In the genomic region with DNA sequence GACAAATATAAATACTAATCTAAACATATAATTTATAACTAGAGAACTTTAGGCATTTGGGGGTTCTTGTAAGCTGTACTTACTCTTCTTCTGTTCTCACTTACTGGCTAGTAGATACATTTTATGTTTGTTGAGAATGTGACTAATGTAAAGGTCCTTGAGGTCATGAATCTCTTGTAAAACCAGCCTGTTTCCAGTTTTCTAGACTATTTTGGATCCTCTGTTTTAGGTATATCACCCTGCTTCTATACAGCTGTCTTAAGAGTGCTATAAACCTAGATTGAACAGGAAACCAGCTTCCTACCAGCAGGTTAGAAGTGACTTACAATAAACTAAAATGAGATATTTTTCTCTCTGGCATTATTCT, we compare ENCODE assay signal across 17 cellular contexts.
"Had no signal": no experiment of that assay in that cellular context is flagged by ENCODE, and none has a peak within 500 bp of the region (broad histone marks: within the 10 kb centered on the region; RNA-seq: fewer than 3 reads in every experiment).

No MANE protein-coding gene starts in this region.

- FAIRE-seq: kidney, urothelium cell line had no signal

- H3K4me3 ChIP-seq: ascending aorta, dorsolateral prefrontal cortex, hepatocyte, left lung, tibial artery had no signal

- ATAC-seq: activated T-helper 17 cell treated with anti-CD3 and anti-CD28 coated beads, Interleukin-2, amount 50 U/mL, for 72 hours; left lung; natural killer cell treated with Interleukin-12 subunit alpha and Interleukin-12 subunit beta and Interleukin-15 and Interleukin-18, amount 100 ng/mL, for 72 hours had no signal

- H3K79me2 ChIP-seq: hepatocyte had no signal

- H3K27ac ChIP-seq: ascending aorta, dorsolateral prefrontal cortex, left lung, tibial artery had no signal

- H2AFZ ChIP-seq: hepatocyte had no signal

- H3K9me3 ChIP-seq: ascending aorta, left lung, tibial artery had no signal

- H3K27me3 ChIP-seq: ascending aorta, hepatocyte, left lung, tibial artery had no signal

- H3K4me2 ChIP-seq: hepatocyte had no signal

- H3K36me3 ChIP-seq: ascending aorta, left lung, tibial artery had no signal

- H3K4me1 ChIP-seq: ascending aorta had no signal

- DNase-seq: activated CD4-positive, CD25-positive, alpha-beta regulatory T cell treated with anti-CD3 and anti-CD28 coated beads, Interleukin-2, amount 50 U/mL, for 72 hours; activated naive CD4-positive, alpha-beta T cell treated with anti-CD3 and anti-CD28 coated beads for 36 hours; dorsolateral prefrontal cortex; endodermal cell; kidney; left lung; mesendoderm; nucleus accumbens; stimulated activated CD4-positive, alpha-beta T cell treated with anti-CD3 and anti-CD28 coated beads, Interleukin-4, amount 100 ng/mL, for 24 hours; stimulated activated naive CD4-positive, alpha-beta T cell; T1000; tibial artery had no signal
